9 cellular contexts compared by ENCODE assay signal in genomic region chr17:77428020-77428781, GRCh38.
DNase-seq lines count a peak whose midpoint lies in the region; ATAC-seq and TF ChIP-seq lines count a peak whose summit lies in the region.
"Had no signal": no experiment of that assay in that cellular context is flagged by ENCODE, and none has a peak within 500 bp of the region (broad histone marks: within the 10 kb centered on the region; RNA-seq: fewer than 3 reads in every experiment).

No MANE protein-coding gene starts in this region.

- intact Hi-C loops in OCI-LY7 (cut with micrococcal nuclease; ENCODE audit: unreplicated experiment), result loop anchor here (1.0 kb wide), 1 partner anchor 13 kb away; no protein-coding TSS in a partner anchor
- intact Hi-C loops in dendritic cell treated with granulocyte-macrophage colony-stimulating factor and Interleukin-4, amounts not matched to agents 40 ng/mL and 50 ng/mL, for 4 days (cut with micrococcal nuclease), result loop anchor here (10.0 kb wide), 1 partner anchor 53 kb away; no protein-coding TSS in a partner anchor

- H3K4me3 ChIP-seq in OCI-LY7 (ENCODE audit: low read depth, low read length, poor library complexity, severe bottlenecking), result peak overlapping the region; percentile 15

- ATAC-seq in HG03175 (IDR thresholded peaks at IDR 0.05; ENCODE audit: unreplicated experiment), result no peak
- ATAC-seq in GM21786 (IDR thresholded peaks at IDR 0.05; ENCODE audit: unreplicated experiment), result no peak
- no peak for ATAC-seq in HG03571 (IDR thresholded peaks at IDR 0.05; ENCODE audit: unreplicated experiment)
- ATAC-seq: activated naive CD4-positive, alpha-beta T cell treated with anti-CD3 and anti-CD28 coated beads, Interleukin-2, amount 50 U/mL, for 72 hours had no signal

- peaks cover 89% of the 10 kb centered on the region for H3K4me1 ChIP-seq in OCI-LY7 (ENCODE audit: insufficient read depth, low read length, poor library complexity, severe bottlenecking)

- no peaks in the 10 kb centered on the region for H4K20me1 ChIP-seq in OCI-LY7 (ENCODE audit: insufficient read depth, low read length)

- peak; percentile 60 for DNase-seq in CMK (ENCODE audit: low read depth)
- peak; percentile 85 for DNase-seq in OCI-LY7 (ENCODE audit: low spot score)
- peak; percentile 83 for DNase-seq in pons (ENCODE audit: low spot score)
- DNase-seq in activated CD4-positive, CD25-positive, alpha-beta regulatory T cell (lab: John Stamatoyannopoulos, UW), result no peak

- peak overlapping the region; percentile 86 for H3K27ac Mint-ChIP-seq in dendritic cell treated with granulocyte-macrophage colony-stimulating factor and Interleukin-4, amounts not matched to agents 40 ng/mL and 50 ng/mL, for 4 days

- no peaks in the 10 kb centered on the region for H3K27me3 Mint-ChIP-seq in dendritic cell treated with granulocyte-macrophage colony-stimulating factor and Interleukin-4, amounts not matched to agents 40 ng/mL and 50 ng/mL, for 4 days

- no peak overlapping the region for H2AFZ ChIP-seq in OCI-LY7 (ENCODE audit: low read length)

- peak overlapping the region; percentile 63 for H3K4me3 Mint-ChIP-seq in dendritic cell treated with granulocyte-macrophage colony-stimulating factor and Interleukin-4, amounts not matched to agents 40 ng/mL and 50 ng/mL, for 4 days

- CTCF ChIA-PET in OCI-LY7 (lab: Charles Lee; ENCODE audit: unreplicated experiment), result interaction anchor here (0.6 to 3.4 kb wide), 11 partner anchors 13 to 1180 kb away, joined by 3 to 33 read pairs (median 7); no protein-coding TSS in a partner anchor

- peak overlapping the region; percentile 65 for H3K27ac ChIP-seq in OCI-LY7 (ENCODE audit: low read depth, low read length, poor library complexity, severe bottlenecking)

- H3K9me3 Mint-ChIP-seq in dendritic cell treated with granulocyte-macrophage colony-stimulating factor and Interleukin-4, amounts not matched to agents 40 ng/mL and 50 ng/mL, for 4 days, result no peaks in the 10 kb centered on the region
- H3K9me3 Mint-ChIP-seq: activated naive CD4-positive, alpha-beta T cell treated with anti-CD3 and anti-CD28 coated beads, Interleukin-2, amount 50 U/mL, for 72 hours had no signal

- POLR2A ChIA-PET in OCI-LY7 (lab: Charles Lee), result interaction anchor here (0.6 to 6.8 kb wide), 17 partner anchors 7 to 104 kb away, joined by 3 to 73 read pairs (median 8); no protein-coding TSS in a partner anchor

- no peaks in the 10 kb centered on the region for H3K36me3 ChIP-seq in OCI-LY7 (ENCODE audit: insufficient read depth, low read length)

- H3K9me3 ChIP-seq in OCI-LY7 (ENCODE audit: low read length), result no peaks in the 10 kb centered on the region

- peaks cover 40% of the 10 kb centered on the region for H3K36me3 Mint-ChIP-seq in dendritic cell treated with granulocyte-macrophage colony-stimulating factor and Interleukin-4, amounts not matched to agents 40 ng/mL and 50 ng/mL, for 4 days (ENCODE audit: low read depth)
- H3K36me3 Mint-ChIP-seq: activated naive CD4-positive, alpha-beta T cell treated with anti-CD3 and anti-CD28 coated beads, Interleukin-2, amount 50 U/mL, for 72 hours had no signal

- H3K4me2 ChIP-seq in OCI-LY7 (ENCODE audit: low read length), result peak overlapping the region; percentile 74

- no TSS peak for BruUV-seq in OCI-LY7 (replicated peaks; lab: Mats Ljungman, UMichigan)

- H3K4me1 Mint-ChIP-seq in dendritic cell treated with granulocyte-macrophage colony-stimulating factor and Interleukin-4, amounts not matched to agents 40 ng/mL and 50 ng/mL, for 4 days (ENCODE audit: low read depth), result peaks cover 87% of the 10 kb centered on the region

- no peak for TF ChIP-seq CTCF in OCI-LY7 (conservative IDR thresholded peaks at IDR 0.05; ENCODE audit: low read length)

- no peaks in the 10 kb centered on the region; the same call in 1 of the 2 replicates for H3K79me2 ChIP-seq in OCI-LY7 (ENCODE audit: insufficient read depth, low read depth, low read length)

- no peaks in the 10 kb centered on the region for H3K9me2 ChIP-seq in OCI-LY7 (ENCODE audit: insufficient read depth, low read length)

Comparison
In these comparisons a context has a peak if more than half of its experiments do, and no peak if none do; other contexts are left out.
1. DNase-seq: peak in CMK (single experiment), OCI-LY7 (single experiment) and pons (single experiment); none in activated CD4-positive, CD25-positive, alpha-beta regulatory T cell (0 of 4).